ENCODE assay signal across 17 cellular contexts in the genomic region with DNA sequence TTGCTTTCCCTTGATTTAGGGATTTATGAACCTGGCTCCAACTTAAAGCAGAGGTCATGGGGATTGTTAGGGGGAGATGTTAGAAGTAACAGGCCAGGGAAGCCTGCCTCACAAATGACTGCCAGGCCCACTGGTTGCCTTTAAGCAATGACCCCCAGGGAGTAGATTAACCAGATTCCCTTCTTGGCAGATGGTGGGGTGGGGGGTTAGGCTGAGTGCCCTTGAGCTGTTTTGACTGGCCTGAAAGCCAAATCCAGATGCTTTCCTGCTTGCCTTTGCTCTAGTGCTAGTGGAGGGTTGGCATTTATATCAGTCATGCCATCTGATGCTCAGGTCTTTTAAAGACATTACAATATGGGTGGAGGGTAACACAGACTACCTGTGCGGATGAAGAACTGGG.
DNase-seq lines count a peak whose midpoint lies in the region; ATAC-seq lines count a peak whose summit lies in the region.
"Had no signal": no experiment of that assay in that cellular context is flagged by ENCODE, and none has a peak within 500 bp of the region (broad histone marks: within the 10 kb centered on the region; RNA-seq: fewer than 3 reads in every experiment).

No MANE protein-coding gene starts in this region.

- peak overlapping the region; percentile 40 for H3K27ac Mint-ChIP-seq in stimulated activated effector memory CD8-positive, alpha-beta T cell treated with anti-CD3 and anti-CD28 coated beads, Interleukin-12 subunit alpha, Interleukin-12 subunit beta, amount 100 ng/mL, for 72 hours
- H3K27ac Mint-ChIP-seq: CD4-positive, CD25-positive, alpha-beta regulatory T cell; T-helper 1 cell treated with Interleukin-12 subunit alpha and Interleukin-12 subunit beta and Interleukin-4 antibody, amounts not matched to agents 30 μg/mL and 1 μg/mL, for 36 hours had no signal

- peaks cover 22% of the 10 kb centered on the region for H3K4me1 Mint-ChIP-seq in stimulated activated effector memory CD8-positive, alpha-beta T cell treated with anti-CD3 and anti-CD28 coated beads, Interleukin-12 subunit alpha, Interleukin-12 subunit beta, amount 100 ng/mL, for 72 hours

- H3K4me3 Mint-ChIP-seq in stimulated activated effector memory CD8-positive, alpha-beta T cell treated with anti-CD3 and anti-CD28 coated beads, Interleukin-12 subunit alpha, Interleukin-12 subunit beta, amount 100 ng/mL, for 72 hours, result no peak overlapping the region
- H3K4me3 Mint-ChIP-seq: CD4-positive, CD25-positive, alpha-beta regulatory T cell; T-helper 1 cell treated with Interleukin-12 subunit alpha and Interleukin-12 subunit beta and Interleukin-4 antibody, amounts not matched to agents 30 μg/mL and 1 μg/mL, for 36 hours had no signal

- no peaks in the 10 kb centered on the region for H3K9me3 Mint-ChIP-seq in stimulated activated effector memory CD8-positive, alpha-beta T cell treated with anti-CD3 and anti-CD28 coated beads, Interleukin-12 subunit alpha, Interleukin-12 subunit beta, amount 100 ng/mL, for 72 hours
- H3K9me3 Mint-ChIP-seq: T-helper 1 cell treated with Interleukin-12 subunit alpha and Interleukin-12 subunit beta and Interleukin-4 antibody, amounts not matched to agents 30 μg/mL and 1 μg/mL, for 36 hours had no signal

- ATAC-seq in stimulated activated effector memory CD8-positive, alpha-beta T cell treated with anti-CD3 and anti-CD28 coated beads, Interleukin-12 subunit alpha, Interleukin-12 subunit beta, amount 100 ng/mL, for 72 hours, result no peak

- DNase-seq in DMS 273 (lab: John Stamatoyannopoulos, UW; ENCODE audit: unreplicated experiment), result peak; percentile 77
- DNase-seq in NCI-H2171 (lab: John Stamatoyannopoulos, UW), result peak; percentile 37
- DNase-seq in SK-N-DZ (ENCODE audit: low spot score), result peak; percentile 16
- DNase-seq in stimulated activated effector memory CD8-positive, alpha-beta T cell treated with anti-CD3 and anti-CD28 coated beads, Interleukin-12 subunit alpha, Interleukin-12 subunit beta, amount 100 ng/mL, for 72 hours (ENCODE audit: low spot score in 2 of 2), result no peak
- no peak for DNase-seq in T-helper 9 cell
- no peak for DNase-seq in T-helper 1 cell
- no peak for DNase-seq in NCI-H2227 treated with DMSO at 0.1 percent for 48 hours (lab: John Stamatoyannopoulos, UW)
- DNase-seq: CD4-positive, CD25-positive, alpha-beta regulatory T cell; GDM1; H7; Kasumi-1; NCI-H1436; NCI-H2029; NCI-H510A; OCI-M1; SJCRH30 had no signal

- H3K36me3 Mint-ChIP-seq in stimulated activated effector memory CD8-positive, alpha-beta T cell treated with anti-CD3 and anti-CD28 coated beads, Interleukin-12 subunit alpha, Interleukin-12 subunit beta, amount 100 ng/mL, for 72 hours, result no peaks in the 10 kb centered on the region
- H3K36me3 Mint-ChIP-seq: CD4-positive, CD25-positive, alpha-beta regulatory T cell had no signal

Comparison
In these comparisons a context has a peak if more than half of its experiments do, and no peak if none do; other contexts are left out.
1. DNase-seq: peak in DMS 273 (single experiment), NCI-H2171 (single experiment) and SK-N-DZ (single experiment); none in stimulated activated effector memory CD8-positive, alpha-beta T cell treated with anti-CD3 and anti-CD28 coated beads, Interleukin-12 subunit alpha, Interleukin-12 subunit beta, amount 100 ng/mL, for 72 hours (0 of 2), T-helper 9 cell (single experiment), T-helper 1 cell (0 of 5) and NCI-H2227 treated with DMSO at 0.1 percent for 48 hours (single experiment).